ENCODE assay signal across 7 cellular contexts in genomic region chr11:35040221-35040942, GRCh38.
DNase-seq lines count a peak whose midpoint lies in the region; ATAC-seq, FAIRE-seq and TF ChIP-seq lines count a peak whose summit lies in the region.

No MANE protein-coding gene starts in this region.

- peak overlapping the region; percentile 79 for H3K4me2 ChIP-seq in GM12878 (ENCODE audit: control insufficient read depth, insufficient read depth)
- H3K4me2 ChIP-seq in smooth muscle cell = no peak overlapping the region

- peak; percentile 72 for FAIRE-seq in GM12878 (lab: Jason Lieb, UNC)

- in situ Hi-C loops in GM12878 (cut with MboI) = no loop called here

- no TSS peak for BruUV-seq in GM12878 (replicated peaks; lab: Mats Ljungman, UMichigan)

- RAD21 ChIA-PET in GM12878 (lab: Charles Lee; ENCODE audit: unreplicated experiment) = interaction anchor here (1.0 to 2.1 kb wide), 23 partner anchors 10 to 199 kb away, joined by 3 to 26 read pairs (median 4); partner anchors contain the start of gene CD44

- no peaks in the 10 kb centered on the region for H3K27me3 ChIP-seq in GM12878 (replicated peaks in 1 of 2; ENCODE audit: control insufficient read depth in 2 of 2, insufficient read depth in 2 of 2, low read length in 1 of 2)
- H3K27me3 ChIP-seq in smooth muscle cell (ENCODE audit: low read depth) = no peaks in the 10 kb centered on the region

- TF ChIP-seq CTCF in GM12878 (IDR thresholded peaks at IDR 0.05 in 2 of 3, conservative IDR thresholded peaks at IDR 0.05 in 1 of 3; ENCODE audit: control insufficient read depth in 2 of 3, extremely low read depth in 1 of 3, insufficient read depth in 1 of 3, low read depth in 3 of 3, low read length in 3 of 3) (no peak), smooth muscle cell (IDR thresholded peaks at IDR 0.05; ENCODE audit: borderline replicate concordance, insufficient read depth, poor library complexity, severe bottlenecking) (no peak)

- H3K79me2 ChIP-seq in GM12878 (ENCODE audit: control insufficient read depth, insufficient read depth, low read length) (no peaks in the 10 kb centered on the region), smooth muscle cell (ENCODE audit: low read depth) (no peaks in the 10 kb centered on the region)

- no peaks in the 10 kb centered on the region for H3F3A ChIP-seq in smooth muscle cell (ENCODE audit: low read depth)

- CTCF ChIA-PET in GM12878 (lab: Yijun Ruan, JAX) = interaction anchor here (0.9 to 1.7 kb wide), 8 partner anchors 9 to 264 kb away, joined by 3 to 14 read pairs (median 3); no protein-coding TSS in a partner anchor

- no peaks in the 10 kb centered on the region for H4K20me1 ChIP-seq in GM12878 (ENCODE audit: control insufficient read depth, insufficient read depth)
- no peaks in the 10 kb centered on the region for H4K20me1 ChIP-seq in smooth muscle cell (ENCODE audit: low read depth)

- H3K36me3 ChIP-seq in GM12878 (ENCODE audit: control insufficient read depth in 2 of 2, insufficient read depth in 2 of 2, low read length in 1 of 2) (no peaks in the 10 kb centered on the region), smooth muscle cell (ENCODE audit: low read depth) (no peaks in the 10 kb centered on the region)

- POLR2A ChIA-PET in GM12878 (lab: Charles Lee) = interaction anchor here (0.6 to 1.6 kb wide), 4 partner anchors 9 to 105 kb away, joined by 3 to 4 read pairs (median 4); no protein-coding TSS in a partner anchor

- H3K27ac ChIP-seq in GM12878 (ENCODE audit: control insufficient read depth, insufficient read depth) (peak overlapping the region; percentile 71), smooth muscle cell (ENCODE audit: low read depth) (peak overlapping the region; percentile 67)

- H3K4me3 ChIP-seq in GM12878 (peak overlapping the region; percentile 6; the same call in 1 of the 2 replicates), smooth muscle cell (no peak overlapping the region)

- H3K4me1 ChIP-seq in GM12878 (ENCODE audit: control insufficient read depth, insufficient read depth, low read length) = peaks cover 31% of the 10 kb centered on the region
- no peaks in the 10 kb centered on the region for H3K4me1 ChIP-seq in smooth muscle cell (ENCODE audit: low read depth)

- peak overlapping the region; percentile 59 for H2AFZ ChIP-seq in GM12878 (ENCODE audit: control insufficient read depth, low read depth, low read length)
- no peak overlapping the region for H2AFZ ChIP-seq in smooth muscle cell (ENCODE audit: low read depth)

- SMC1A ChIA-PET in GM12878 (lab: Charles Lee; ENCODE audit: uncharacterized antibody, unreplicated experiment) = interaction anchor here (0.6 to 2.9 kb wide), 31 partner anchors 9 to 352 kb away, joined by 3 to 27 read pairs (median 5); no protein-coding TSS in a partner anchor

- ATAC-seq in GM19035 (IDR thresholded peaks at IDR 0.05; ENCODE audit: unreplicated experiment) (peak; percentile 71), HG03066 (IDR thresholded peaks at IDR 0.05; ENCODE audit: low read depth, unreplicated experiment) (peak; percentile 69), GM12878 (peak; percentile 88)

- peak; percentile 6; the same call in 1 of the 2 replicates for TF ChIP-seq RAD21 in GM12878 (IDR thresholded peaks at IDR 0.05; ENCODE audit: insufficient read depth, low read depth, low read length)

- H3K9ac ChIP-seq in GM12878 (ENCODE audit: control insufficient read depth, insufficient read depth, low read length) (peak overlapping the region; percentile 44; the same call in 1 of the 2 replicates), smooth muscle cell (ENCODE audit: low read depth) (no peak overlapping the region)

- peak; percentile 63 to 93; a peak in 3 of 4 replicates for TF ChIP-seq EP300 in GM12878 (IDR thresholded peaks at IDR 0.05; ENCODE audit: borderline replicate concordance in 1 of 2, control insufficient read depth in 1 of 2, low read depth in 2 of 2, low read length in 2 of 2)

- intact Hi-C loops in GM12878 (cut with micrococcal nuclease; ENCODE audit: unreplicated experiment) = loop anchor here (1.0 to 2.0 kb wide), 2 partner anchors 78 to 103 kb away; no protein-coding TSS in a partner anchor

- TF ChIP-seq POLR2A in GM12878 (IDR thresholded peaks at IDR 0.05; ENCODE audit: low read depth, low read length) = no peak

- WGBS in GM12878 (ENCODE audit: insufficient coverage, insufficient replicate concordance, low lambda C conversion rate, missing lambda C conversion rate) = 2% methylated on average over 12 of the region's 12 CpGs
- WGBS in smooth muscle cell (ENCODE audit: low lambda C conversion rate) = 65% methylated on average over 12 of the region's 12 CpGs

- no peaks in the 10 kb centered on the region for H3K9me3 ChIP-seq in GM12878 (replicated peaks; ENCODE audit: control insufficient read depth, insufficient read depth, low read length)
- no peaks in the 10 kb centered on the region for H3K9me3 ChIP-seq in smooth muscle cell (replicated peaks; ENCODE audit: low read depth)

- DNase-seq in T follicular helper cell (ENCODE audit: low read depth) = peak; percentile 61
- peak; percentile 84 for DNase-seq in GM12878 (ENCODE audit: low read depth, low spot score)
- DNase-seq in smooth muscle cell (lab: John Stamatoyannopoulos, UW; ENCODE audit: unreplicated experiment) = no peak
- no peak for DNase-seq in NCI-H1105 (lab: John Stamatoyannopoulos, UW)
- no peak for DNase-seq in NCI-H510A treated with DMSO at 0.1 percent for 48 hours (lab: John Stamatoyannopoulos, UW)

TF ChIP-seq in GM12878, 131 proteins besides CTCF, POLR2A, EP300 and RAD21 (continues in another document):
- TF ChIP-seq SMAD5 (IDR thresholded peaks at IDR 0.05; ENCODE audit: low read depth) (no peak), STAT3 (IDR thresholded peaks at IDR 0.05; ENCODE audit: low read depth, low read length) (no peak), MTA2 (IDR thresholded peaks at IDR 0.05; ENCODE audit: low read depth) (peak; percentile 82), HDAC6 (IDR thresholded peaks at IDR 0.05; ENCODE audit: unreplicated experiment) (no peak), TCF3 (IDR thresholded peaks at IDR 0.05; ENCODE audit: borderline replicate concordance, insufficient read depth, low read depth, low read length) (peak; percentile 61; the same call in 1 of the 2 replicates), LARP7 (IDR thresholded peaks at IDR 0.05) (no peak), PML (IDR thresholded peaks at IDR 0.05; ENCODE audit: low read length) (0 out of 2 replicates have a peak, but pooled peaks have one; percentile 32), IRF5 (IDR thresholded peaks at IDR 0.05; ENCODE audit: borderline replicate concordance) (no peak), CEBPB (IDR thresholded peaks at IDR 0.05; ENCODE audit: borderline replicate concordance in 1 of 2, low read depth in 2 of 2, low read length in 2 of 2) (no peak), FOXM1 (IDR thresholded peaks at IDR 0.05; ENCODE audit: low read depth, low read length) (peak; percentile 90), ZNF592 (IDR thresholded peaks at IDR 0.05) (no peak), ZNF384 (IDR thresholded peaks at IDR 0.05; ENCODE audit: borderline replicate concordance, low read depth, low read length) (no peak), SP1 (IDR thresholded peaks at IDR 0.05; ENCODE audit: low read depth, low read length) (peak; percentile 27), PAX8 (IDR thresholded peaks at IDR 0.05) (no peak), NR2C1 (IDR thresholded peaks at IDR 0.05) (no peak)

Comparison
In these comparisons a context has a peak if more than half of its experiments do, and no peak if none do; other contexts are left out.
1. DNase-seq: peak in T follicular helper cell (single experiment) and GM12878 (single experiment); none in smooth muscle cell (single experiment), NCI-H1105 (single experiment) and NCI-H510A treated with DMSO at 0.1 percent for 48 hours (single experiment).
2. Peak in every context shown above with its lines, with median percentiles within 50 percentile points of each other: ATAC-seq.